In genomic region chr4:159904906-159905305, GRCh38 we compare ENCODE assay signal across 5 cellular contexts.
"Had no signal": no experiment of that assay in that cellular context is flagged by ENCODE, and none has a peak within 500 bp of the region (broad histone marks: within the 10 kb centered on the region; RNA-seq: fewer than 3 reads in every experiment).

No MANE protein-coding gene starts in this region.

- H3K27ac ChIP-seq: HL-60 had no signal

- ATAC-seq: HepG2, K562 had no signal

- DNase-seq: IMR-90, KBM-7 had no signal

- H3K4me3 ChIP-seq: K562 had no signal
